9 cellular contexts compared by ENCODE assay signal in genomic region chr11:47415091-47415854, GRCh38. TPM values are rescaled to one million over a fixed set of nuclear protein-coding genes. Genes with fewer than 3 reads are reported as not detected.
DNase-seq lines count a peak whose midpoint lies in the region; ATAC-seq, FAIRE-seq and TF ChIP-seq lines count a peak whose summit lies in the region.
"Had no signal": no experiment of that assay in that cellular context is flagged by ENCODE, and none has a peak within 500 bp of the region (broad histone marks: within the 10 kb centered on the region; RNA-seq: fewer than 3 reads in every experiment).

No MANE protein-coding gene starts in this region.

- TF ChIP-seq CTCF in chondrocyte (IDR thresholded peaks at IDR 0.05) (no peak), pancreas (IDR thresholded peaks at IDR 0.05) (no peak)

- no peak for ATAC-seq in pancreas

- H3K9me3 Mint-ChIP-seq in chondrocyte (ENCODE audit: low read depth): no peaks in the 10 kb centered on the region

- H3K9me3 ChIP-seq in pancreas: no peaks in the 10 kb centered on the region

- DNase-seq in H54 (ENCODE audit: insufficient read length, low spot score) (no peak), chondrocyte (ENCODE audit: low spot score) (no peak), pancreas (no peak), NCI-H2227 (lab: John Stamatoyannopoulos, UW; ENCODE audit: unreplicated experiment) (no peak), ecto neural progenitor cell (ENCODE audit: low spot score) (no peak)
- no peak for DNase-seq in stimulated activated CD4-positive, alpha-beta T cell treated with anti-CD3 and anti-CD28 coated beads, Interleukin-12 subunit alpha, Interleukin-12 subunit beta, amount 100 ng/mL, for 4 hours
- DNase-seq: NCI-H345; stimulated activated CD4-positive, alpha-beta T cell treated with anti-CD3 and anti-CD28 coated beads, Interleukin-1b, Interleukin-23, amount 100 ng/mL, for 48 hours had no signal

- H3K4me3 ChIP-seq in pancreas: no peak overlapping the region

- 0 out of 2 replicates have a peak, but pooled peaks have one; percentile 28 for TF ChIP-seq POLR2A in H54 (IDR thresholded peaks at IDR 0.05; ENCODE audit: low read depth, low read length)

- H3K4me1 Mint-ChIP-seq in chondrocyte (ENCODE audit: low read depth): peaks cover 45% of the 10 kb centered on the region

- peaks cover 22% of the 10 kb centered on the region for H3K36me3 Mint-ChIP-seq in chondrocyte (ENCODE audit: low read depth)

- intact Hi-C loops in pancreas (cut with DNase I): no loop called here

- peaks cover 0 to 32% (median 8%) of the 10 kb centered on the region in 3 donors for H3K36me3 ChIP-seq in pancreas

- H3K27me3 ChIP-seq in pancreas: no peaks in the 10 kb centered on the region

- peak overlapping the region; percentile 59 to 67 (median 64) for H3K27ac ChIP-seq in pancreas

- 89 to 90% methylated on average over 31 of the region's 31 CpGs for WGBS in pancreas, 2 donors

- H3K4me3 Mint-ChIP-seq in chondrocyte (ENCODE audit: unreplicated experiment): peak overlapping the region; percentile 2

- H3K27me3 Mint-ChIP-seq in chondrocyte (ENCODE audit: low read depth): no peaks in the 10 kb centered on the region

- FAIRE-seq in H54 (lab: Jason Lieb, UNC) (no peak), pancreas (lab: Jason Lieb, UNC) (no peak)
- FAIRE-seq: bronchial epithelial cell had no signal

- H3K27ac Mint-ChIP-seq in chondrocyte (ENCODE audit: unreplicated experiment): peak overlapping the region; percentile 91

- H3K4me1 ChIP-seq in pancreas: peaks cover 0 to 8% (median 0%) of the 10 kb centered on the region in 3 donors

RNA-seq across cellular contexts. Expression of gene SLC39A13, which starts 6.9 kb away (rescaled TPM):
- 113 to 124 TPM (median 120 TPM) in 3 replicates for total RNA-seq in chondrocyte
- 10 to 100 TPM; 14.6 to 28.5 (median 19.3) TPM for total RNA-seq in pancreas
- polyA plus RNA-seq in pancreas: 10 to 100 TPM; 52.6 to 55.6 TPM

RNA-seq across cellular contexts. Expression of gene PSMC3, which starts 11.0 kb away (rescaled TPM):
- total RNA-seq in chondrocyte: 100 to 139 TPM (median 108 TPM) in 3 replicates
- 10 to 100 TPM; 37.4 to 59.4 (median 50.3) TPM for total RNA-seq in pancreas
- polyA plus RNA-seq in pancreas: 10 to 100 TPM; 55.0 to 67.5 TPM

RNA-seq across cellular contexts. Expression of gene RAPSN, which starts 33.7 kb away (rescaled TPM):
- total RNA-seq in chondrocyte: 0.33 to 0.35 TPM (median 0.34 TPM) in 3 replicates
- under 1 TPM; 0.18 to 0.56 (median 0.30) TPM for total RNA-seq in pancreas
- polyA plus RNA-seq in pancreas: under 1 TPM; 0.34 to 0.92 TPM

RNA-seq across cellular contexts. Expression of gene SPI1, which starts 36.9 kb away (rescaled TPM):
- total RNA-seq in chondrocyte (not detected in 3 replicates), pancreas (10 to 100 TPM in 2 of 6 donors, 1 to 10 TPM in 4; 1.0 to 24.2 (median 4.5) TPM)
- polyA plus RNA-seq in pancreas: 1 to 10 TPM; 4.7 to 7.6 TPM
- total RNA-seq: bronchial epithelial cell had no signal
